Comparison of ENCODE assay signal across 2 cellular contexts in genomic region chr14:104149278-104149595, GRCh38.
TF ChIP-seq lines count a peak whose summit lies in the region.

No MANE protein-coding gene starts in this region.

TF ChIP-seq in HEK293, 187 proteins besides CTCF, POLR2A, EP300 and RAD21 (continued from another document):
- TF ChIP-seq ZNF692 (tag by site-specific recombination; IDR thresholded peaks at IDR 0.05), result 0 out of 2 replicates have a peak, but pooled peaks have one; percentile 14
- TF ChIP-seq ZNF777 (tag by site-specific recombination; IDR thresholded peaks at IDR 0.05; ENCODE audit: borderline replicate concordance), result no peak
- no peak for TF ChIP-seq ZNF518A (tag by site-specific recombination; conservative IDR thresholded peaks at IDR 0.05; ENCODE audit: low read depth)
- no peak for TF ChIP-seq ZBTB6 (tag by site-specific recombination; IDR thresholded peaks at IDR 0.05)
- no peak for TF ChIP-seq PRDM4 (tag by site-specific recombination; IDR thresholded peaks at IDR 0.05)
- no peak for TF ChIP-seq ZSCAN23 (tag by site-specific recombination; IDR thresholded peaks at IDR 0.05)

TF ChIP-seq in H1, 55 proteins besides CTCF, POLR2A, EP300 and RAD21 (continued from another document):
- TF ChIP-seq ASH2L (IDR thresholded peaks at IDR 0.05; ENCODE audit: low read length) (no peak), TAF7 (optimal IDR thresholded peaks at IDR 0.05; ENCODE audit: borderline replicate concordance, low read depth, low read length) (no peak), SIRT6 (IDR thresholded peaks at IDR 0.05; ENCODE audit: low read length) (no peak), FOSL1 (IDR thresholded peaks at IDR 0.05; ENCODE audit: insufficient read depth, low read depth, low read length) (no peak), TCF12 (IDR thresholded peaks at IDR 0.05; ENCODE audit: low read depth, low read length) (no peak), RXRA (IDR thresholded peaks at IDR 0.05; ENCODE audit: insufficient read depth, low read depth, low read length) (no peak), YY1 (IDR thresholded peaks at IDR 0.05; ENCODE audit: low read depth, low read length) (no peak), CHD7 (IDR thresholded peaks at IDR 0.05; ENCODE audit: insufficient replicate concordance, low read length) (no peak), PHF8 (conservative IDR thresholded peaks at IDR 0.05; ENCODE audit: low read depth, low read length) (no peak), HDAC2 (IDR thresholded peaks at IDR 0.05; ENCODE audit: borderline replicate concordance in 1 of 2, low read depth in 2 of 2, low read length in 2 of 2) (no peak), HDAC6 (IDR thresholded peaks at IDR 0.05; ENCODE audit: low read depth, low read length) (no peak), TEAD4 (IDR thresholded peaks at IDR 0.05; ENCODE audit: low read depth, low read length) (no peak)
